ENCODE assay signal across 1 cellular context in the genomic region with DNA sequence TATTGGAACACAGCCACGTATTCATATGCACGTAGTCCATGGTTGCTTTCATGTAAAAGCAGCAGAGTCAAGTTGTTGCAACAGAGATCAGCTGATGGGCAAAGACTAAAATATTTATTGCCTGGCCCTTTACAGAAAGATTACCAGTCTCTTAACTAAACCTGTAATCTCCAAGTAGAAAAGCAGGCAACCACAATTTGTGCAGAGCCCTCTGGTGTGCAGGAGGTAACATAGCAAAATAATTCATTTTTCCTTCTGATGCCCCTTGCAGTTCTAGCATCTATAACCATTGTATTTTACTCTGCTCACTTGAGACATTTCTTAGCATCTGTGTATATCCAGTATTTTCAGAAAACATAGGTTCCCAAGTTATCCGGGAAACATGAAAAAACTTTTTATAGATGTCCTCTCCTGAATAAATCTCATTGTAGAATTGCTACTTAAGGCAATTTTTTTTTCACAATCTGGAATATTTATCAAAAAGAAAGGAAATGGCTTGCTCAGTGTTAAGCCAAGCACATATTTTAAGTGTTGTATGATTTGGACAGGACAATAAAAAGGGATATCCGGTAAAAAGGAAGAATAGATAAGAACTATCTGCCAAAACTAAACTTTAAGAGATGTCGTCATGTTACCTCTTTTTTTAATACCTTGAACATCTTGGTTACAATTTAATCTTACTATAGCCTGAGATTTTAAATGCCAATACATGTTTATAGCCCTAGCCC.
TF ChIP-seq lines count a peak whose summit lies in the region.

No MANE protein-coding gene starts in this region.

TF ChIP-seq in H1, 55 proteins besides CTCF, POLR2A, EP300 and RAD21 (continued from another document):
- TF ChIP-seq KDM4A (IDR thresholded peaks at IDR 0.05; ENCODE audit: low read depth, low read length, severe bottlenecking) (no peak), CBX8 (IDR thresholded peaks at IDR 0.05; ENCODE audit: borderline replicate concordance, low read depth, low read length) (no peak), CHD1 (IDR thresholded peaks at IDR 0.05; ENCODE audit: low read depth, low read length) (no peak), RXRA (IDR thresholded peaks at IDR 0.05; ENCODE audit: insufficient read depth, low read depth, low read length) (no peak), SP4 (IDR thresholded peaks at IDR 0.05; ENCODE audit: low read length) (no peak), RNF2 (IDR thresholded peaks at IDR 0.05; ENCODE audit: borderline replicate concordance, low read depth, low read length, missing control alignments, poor library complexity, severe bottlenecking) (no peak), RBBP5 (IDR thresholded peaks at IDR 0.05; ENCODE audit: borderline replicate concordance, low read depth, low read length) (no peak), HDAC2 (IDR thresholded peaks at IDR 0.05; ENCODE audit: borderline replicate concordance in 1 of 2, low read depth in 2 of 2, low read length in 2 of 2) (no peak), YY1 (IDR thresholded peaks at IDR 0.05; ENCODE audit: low read depth, low read length) (no peak), TAF1 (IDR thresholded peaks at IDR 0.05; ENCODE audit: low read depth, low read length) (no peak)
- TF ChIP-seq, protein P1, sequence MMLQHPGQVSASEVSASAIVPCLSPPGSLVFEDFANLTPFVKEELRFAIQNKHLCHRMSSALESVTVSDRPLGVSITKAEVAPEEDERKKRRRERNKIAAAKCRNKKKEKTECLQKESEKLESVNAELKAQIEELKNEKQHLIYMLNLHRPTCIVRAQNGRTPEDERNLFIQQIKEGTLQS (IDR thresholded peaks at IDR 0.05; ENCODE audit: insufficient read depth, low read depth, low read length): no peak
TF ChIP-seq in H1: peak in this region for 0.
